Comparison of ENCODE assay signal across 8 cellular contexts in genomic region chr1:53541761-53542550, GRCh38.
DNase-seq lines count a peak whose midpoint lies in the region; ATAC-seq, FAIRE-seq and TF ChIP-seq lines count a peak whose summit lies in the region.

No MANE protein-coding gene starts in this region.

- H3K79me1 ChIP-seq in mesendoderm (ENCODE audit: low read length): no peaks in the 10 kb centered on the region

- no peak overlapping the region for H4K8ac ChIP-seq in mesendoderm (ENCODE audit: low read depth, low read length)

- no peaks in the 10 kb centered on the region for H4K20me1 ChIP-seq in GM12878 (ENCODE audit: control insufficient read depth, insufficient read depth)

- in situ Hi-C loops in GM12878 (cut with MboI): no loop called here

- no peak for TF ChIP-seq RAD21 in GM12878 (IDR thresholded peaks at IDR 0.05; ENCODE audit: insufficient read depth, low read depth, low read length)

- FAIRE-seq in GM12878 (lab: Jason Lieb, UNC): no peak

- POLR2A ChIA-PET in GM12878 (lab: Charles Lee): no interaction called here

- no peak overlapping the region for H2BK15ac ChIP-seq in mesendoderm (replicated peaks; ENCODE audit: low read depth)

- peak; percentile 44 for TF ChIP-seq CTCF in BE2C (IDR thresholded peaks at IDR 0.05; ENCODE audit: low read depth, low read length)
- TF ChIP-seq CTCF in GM12878 (IDR thresholded peaks at IDR 0.05 in 2 of 3, conservative IDR thresholded peaks at IDR 0.05 in 1 of 3; ENCODE audit: control insufficient read depth in 2 of 3, extremely low read depth in 1 of 3, insufficient read depth in 1 of 3, low read depth in 3 of 3, low read length in 3 of 3): peak; percentile 9 to 24 (median 17); a peak in 2 of 6 replicates

- no peak overlapping the region for H2BK120ac ChIP-seq in mesendoderm (ENCODE audit: low read depth, low read length)

- H3K27me3 ChIP-seq in BE2C: no peaks in the 10 kb centered on the region
- H3K27me3 ChIP-seq in GM12878 (replicated peaks in 1 of 2; ENCODE audit: control insufficient read depth in 2 of 2, insufficient read depth in 2 of 2, low read length in 1 of 2): peaks cover 0 to 1% of the 10 kb centered on the region in 2 experiments; a peak in 1 of 4 replicates
- no peaks in the 10 kb centered on the region for H3K27me3 ChIP-seq in mesendoderm (ENCODE audit: insufficient read depth, low read length, poor library complexity)

- H3K36me3 ChIP-seq in BE2C: no peaks in the 10 kb centered on the region
- H3K36me3 ChIP-seq in GM12878 (ENCODE audit: control insufficient read depth in 2 of 2, insufficient read depth in 2 of 2, low read length in 1 of 2): no peaks in the 10 kb centered on the region
- no peaks in the 10 kb centered on the region for H3K36me3 ChIP-seq in mesendoderm (ENCODE audit: control insufficient read depth, insufficient read depth, low read length)

- ATAC-seq in GM12878: peak; percentile 81
- ATAC-seq in HG03159 (IDR thresholded peaks at IDR 0.05; ENCODE audit: unreplicated experiment): no peak
- ATAC-seq in HG03520 (IDR thresholded peaks at IDR 0.05; ENCODE audit: unreplicated experiment): no peak

- no TSS peak for BruUV-seq in GM12878 (replicated peaks; lab: Mats Ljungman, UMichigan)

- H3K9ac ChIP-seq in GM12878 (ENCODE audit: control insufficient read depth, insufficient read depth, low read length) (no peak overlapping the region), mesendoderm (ENCODE audit: low read length) (no peak overlapping the region)

- H3K18ac ChIP-seq in mesendoderm (ENCODE audit: low read length): no peak overlapping the region

- H3K79me2 ChIP-seq in GM12878 (ENCODE audit: control insufficient read depth, insufficient read depth, low read length) (no peaks in the 10 kb centered on the region), mesendoderm (ENCODE audit: control insufficient read depth, insufficient read depth, low read length) (no peaks in the 10 kb centered on the region)

- H3K27ac ChIP-seq in GM12878 (ENCODE audit: control insufficient read depth, insufficient read depth) (no peak overlapping the region), mesendoderm (ENCODE audit: low read depth, low read length) (no peak overlapping the region)

- H3K23ac ChIP-seq in mesendoderm (ENCODE audit: low read length): no peak overlapping the region

- H3K4me2 ChIP-seq in GM12878 (ENCODE audit: control insufficient read depth, insufficient read depth) (no peak overlapping the region), mesendoderm (ENCODE audit: low read length) (no peak overlapping the region)

- H2AK5ac ChIP-seq in mesendoderm (ENCODE audit: low read length): no peak overlapping the region

- H3K56ac ChIP-seq in mesendoderm (ENCODE audit: low read length): no peak overlapping the region

- CTCF ChIA-PET in GM12878 (lab: Yijun Ruan, JAX): interaction anchor here (0.6 kb wide), 1 partner anchor 59 kb away, joined by 3 read pairs; no protein-coding TSS in a partner anchor

- H3K4me3 ChIP-seq in BE2C (ENCODE audit: low read depth, low read length) (no peak overlapping the region), GM12878 (no peak overlapping the region), mesendoderm (ENCODE audit: low read length) (no peak overlapping the region)

- no peak overlapping the region for H4K5ac ChIP-seq in mesendoderm (ENCODE audit: low read length)

- no peak for TF ChIP-seq POLR2A in GM12878 (IDR thresholded peaks at IDR 0.05; ENCODE audit: low read depth, low read length)
- no peak for TF ChIP-seq POLR2A in erythroblast (IDR thresholded peaks at IDR 0.05; ENCODE audit: low read length)

- 28% methylated on average over 15 of the region's 15 CpGs for WGBS in GM12878 (ENCODE audit: insufficient coverage, insufficient replicate concordance, low lambda C conversion rate, missing lambda C conversion rate)
- no CpG with 5 or more reads among the region's 15 CpGs for WGBS in mesendoderm (ENCODE audit: extremely low coverage, insufficient coverage, low lambda C conversion rate)

- H3K4me1 ChIP-seq in BE2C (no peaks in the 10 kb centered on the region), GM12878 (ENCODE audit: control insufficient read depth, insufficient read depth, low read length) (no peaks in the 10 kb centered on the region), mesendoderm (ENCODE audit: control insufficient read depth, low read depth, low read length) (no peaks in the 10 kb centered on the region)

- H3K9me3 ChIP-seq in BE2C: no peaks in the 10 kb centered on the region
- no peaks in the 10 kb centered on the region for H3K9me3 ChIP-seq in GM12878 (replicated peaks; ENCODE audit: control insufficient read depth, insufficient read depth, low read length)

- SMC1A ChIA-PET in GM12878 (lab: Charles Lee; ENCODE audit: uncharacterized antibody, unreplicated experiment): no interaction called here

- no peak for TF ChIP-seq EP300 in GM12878 (IDR thresholded peaks at IDR 0.05; ENCODE audit: borderline replicate concordance in 1 of 2, control insufficient read depth in 1 of 2, low read depth in 2 of 2, low read length in 2 of 2)

- H2BK5ac ChIP-seq in mesendoderm (ENCODE audit: low read length): no peak overlapping the region

- H2AFZ ChIP-seq in GM12878 (ENCODE audit: control insufficient read depth, low read depth, low read length): no peak overlapping the region

- RAD21 ChIA-PET in GM12878 (lab: Charles Lee; ENCODE audit: unreplicated experiment): no interaction called here

- intact Hi-C loops in GM12878 (cut with micrococcal nuclease; ENCODE audit: unreplicated experiment): no loop called here

- DNase-seq in BE2C: peak; percentile 28
- DNase-seq in HK-2 (ENCODE audit: unreplicated experiment): peak; percentile 74
- no peak for DNase-seq in GM12878 (ENCODE audit: low read depth, low spot score)
- DNase-seq in mesendoderm: peak; percentile 38
- DNase-seq in NCI-H2081 treated with DMSO at 0.1 percent for 48 hours (lab: John Stamatoyannopoulos, UW): no peak
- no peak for DNase-seq in erythroblast (lab: John Stamatoyannopoulos, UW)

- no peak overlapping the region for H3K4ac ChIP-seq in mesendoderm (ENCODE audit: low read depth, low read length)

TF ChIP-seq in GM12878, 131 proteins besides CTCF, POLR2A, EP300 and RAD21:
- TF ChIP-seq RELA (IDR thresholded peaks at IDR 0.05; ENCODE audit: borderline replicate concordance, partially characterized antibody) (no peak), TAF1 (IDR thresholded peaks at IDR 0.05; ENCODE audit: borderline replicate concordance, low read depth, low read length) (no peak), SP1 (IDR thresholded peaks at IDR 0.05; ENCODE audit: low read depth, low read length) (no peak)

Comparison
In these comparisons a context has a peak if more than half of its experiments do, and no peak if none do; other contexts are left out.
1. DNase-seq: peak in BE2C (single experiment), HK-2 (single experiment) and mesendoderm (single experiment); none in GM12878 (single experiment), NCI-H2081 treated with DMSO at 0.1 percent for 48 hours (single experiment) and erythroblast (0 of 2).